In genomic region chr20:21559305-21559704, GRCh38 we compare ENCODE assay signal across 13 cellular contexts. TPM values are rescaled to one million over a fixed set of nuclear protein-coding genes. Genes with fewer than 3 reads are reported as not detected.
A peak's percentile ranks its signal among the peaks of the same experiment; 100 is the strongest.
DNase-seq lines count a peak whose midpoint lies in the region; ATAC-seq and TF ChIP-seq lines count a peak whose summit lies in the region.
"Had no signal": no experiment of that assay in that cellular context is flagged by ENCODE, and none has a peak within 500 bp of the region (broad histone marks: within the 10 kb centered on the region; RNA-seq: fewer than 3 reads in every experiment).

No MANE protein-coding gene starts in this region.

- no peaks in the 10 kb centered on the region for H3K9me3 Mint-ChIP-seq in activated naive CD8-positive, alpha-beta T cell (ENCODE audit: low read depth)
- peaks cover 3% of the 10 kb centered on the region for H3K9me3 Mint-ChIP-seq in activated naive CD8-positive, alpha-beta T cell treated with anti-CD3 and anti-CD28 coated beads for 36 hours
- H3K9me3 Mint-ChIP-seq in stimulated activated effector memory CD8-positive, alpha-beta T cell treated with anti-CD3 and anti-CD28 coated beads, Interleukin-12 subunit alpha, Interleukin-12 subunit beta, amount 100 ng/mL, for 72 hours, result no peaks in the 10 kb centered on the region

- no peaks in the 10 kb centered on the region for H3K79me2 ChIP-seq in KMS-11 (ENCODE audit: insufficient read depth, low read depth)

- H3K9ac ChIP-seq in KMS-11, result no peak overlapping the region; the same call in 1 of the 2 replicates

- no peaks in the 10 kb centered on the region for H4K20me1 ChIP-seq in KMS-11 (ENCODE audit: insufficient read depth)

- H3K27ac ChIP-seq in KMS-11, result peak overlapping the region; percentile 55

- no peak for TF ChIP-seq CTCF in KMS-11 (conservative IDR thresholded peaks at IDR 0.05; ENCODE audit: low read depth, low read length)

- H3K4me3 ChIP-seq in KMS-11 (IDR thresholded peaks at IDR 0.05; ENCODE audit: insufficient read depth, low read depth, low read length), result no peak overlapping the region
- H3K4me3 ChIP-seq: K562 had no signal

- no peaks in the 10 kb centered on the region for H3K36me3 ChIP-seq in KMS-11 (ENCODE audit: insufficient read depth)

- peaks cover 29% of the 10 kb centered on the region for H3K4me1 Mint-ChIP-seq in activated naive CD8-positive, alpha-beta T cell (ENCODE audit: low read depth)
- H3K4me1 Mint-ChIP-seq in activated naive CD8-positive, alpha-beta T cell treated with anti-CD3 and anti-CD28 coated beads for 36 hours, result peaks cover 8% of the 10 kb centered on the region
- H3K4me1 Mint-ChIP-seq in stimulated activated effector memory CD8-positive, alpha-beta T cell treated with anti-CD3 and anti-CD28 coated beads, Interleukin-12 subunit alpha, Interleukin-12 subunit beta, amount 100 ng/mL, for 72 hours, result no peaks in the 10 kb centered on the region
- H3K4me1 Mint-ChIP-seq: B cell had no signal

- H3K27me3 ChIP-seq in KMS-11 (ENCODE audit: insufficient read depth, low read depth), result no peaks in the 10 kb centered on the region

- H3K36me3 Mint-ChIP-seq in activated naive CD8-positive, alpha-beta T cell, result peaks cover 2% of the 10 kb centered on the region
- H3K36me3 Mint-ChIP-seq in activated naive CD8-positive, alpha-beta T cell treated with anti-CD3 and anti-CD28 coated beads for 36 hours, result no peaks in the 10 kb centered on the region
- no peaks in the 10 kb centered on the region for H3K36me3 Mint-ChIP-seq in stimulated activated effector memory CD8-positive, alpha-beta T cell treated with anti-CD3 and anti-CD28 coated beads, Interleukin-12 subunit alpha, Interleukin-12 subunit beta, amount 100 ng/mL, for 72 hours

- H3K4me1 ChIP-seq in KMS-11 (ENCODE audit: low read depth, poor library complexity, severe bottlenecking), result peaks cover 11% of the 10 kb centered on the region

- no peak overlapping the region for H3K4me3 Mint-ChIP-seq in activated naive CD8-positive, alpha-beta T cell
- H3K4me3 Mint-ChIP-seq in activated naive CD8-positive, alpha-beta T cell treated with anti-CD3 and anti-CD28 coated beads for 36 hours, result no peak overlapping the region
- no peak overlapping the region for H3K4me3 Mint-ChIP-seq in stimulated activated effector memory CD8-positive, alpha-beta T cell treated with anti-CD3 and anti-CD28 coated beads, Interleukin-12 subunit alpha, Interleukin-12 subunit beta, amount 100 ng/mL, for 72 hours
- H3K4me3 Mint-ChIP-seq: B cell, nephron progenitor cell had no signal

- no peak for DNase-seq in activated naive CD8-positive, alpha-beta T cell treated with anti-CD3 and anti-CD28 coated beads for 36 hours
- peak in 1 of 2 donors; percentile 53 for DNase-seq in stimulated activated effector memory CD8-positive, alpha-beta T cell treated with anti-CD3 and anti-CD28 coated beads, Interleukin-12 subunit alpha, Interleukin-12 subunit beta, amount 100 ng/mL, for 72 hours (ENCODE audit: low spot score in 2 of 2)
- DNase-seq in NCI-H226, result no peak
- no peak for DNase-seq in NCI-H2227 (lab: John Stamatoyannopoulos, UW; ENCODE audit: unreplicated experiment)
- DNase-seq in anterior cingulate cortex (lab: John Stamatoyannopoulos, UW), result no peak
- DNase-seq: NCI-H345, nephron progenitor cell had no signal

- peak overlapping the region; percentile 55 for H2AFZ ChIP-seq in KMS-11 (ENCODE audit: low read depth)

- H3K27ac Mint-ChIP-seq in activated naive CD8-positive, alpha-beta T cell, result peak overlapping the region; percentile 37
- no peak overlapping the region for H3K27ac Mint-ChIP-seq in activated naive CD8-positive, alpha-beta T cell treated with anti-CD3 and anti-CD28 coated beads for 36 hours
- H3K27ac Mint-ChIP-seq in stimulated activated effector memory CD8-positive, alpha-beta T cell treated with anti-CD3 and anti-CD28 coated beads, Interleukin-12 subunit alpha, Interleukin-12 subunit beta, amount 100 ng/mL, for 72 hours, result no peak overlapping the region
- H3K27ac Mint-ChIP-seq: B cell, nephron progenitor cell had no signal

- H3K4me2 ChIP-seq in KMS-11, result peak overlapping the region; percentile 50

- peak; percentile 68 for ATAC-seq in GM21717 (IDR thresholded peaks at IDR 0.05; ENCODE audit: unreplicated experiment)
- peak; percentile 74 for ATAC-seq in stimulated activated effector memory CD8-positive, alpha-beta T cell treated with anti-CD3 and anti-CD28 coated beads, Interleukin-12 subunit alpha, Interleukin-12 subunit beta, amount 100 ng/mL, for 72 hours
- ATAC-seq: K562 had no signal

- no peaks in the 10 kb centered on the region for H3K27me3 Mint-ChIP-seq in activated naive CD8-positive, alpha-beta T cell
- peaks cover 20% of the 10 kb centered on the region for H3K27me3 Mint-ChIP-seq in activated naive CD8-positive, alpha-beta T cell treated with anti-CD3 and anti-CD28 coated beads for 36 hours

RNA-seq across cellular contexts. Expression of gene NKX2-2, which starts 45.4 kb away (rescaled TPM):
- total RNA-seq in activated naive CD8-positive, alpha-beta T cell treated with anti-CD3 and anti-CD28 coated beads for 36 hours, result not detected
- total RNA-seq: B cell, K562, SK-MEL-5 had no signal
